23 cellular contexts compared by ENCODE assay signal in the genomic region with DNA sequence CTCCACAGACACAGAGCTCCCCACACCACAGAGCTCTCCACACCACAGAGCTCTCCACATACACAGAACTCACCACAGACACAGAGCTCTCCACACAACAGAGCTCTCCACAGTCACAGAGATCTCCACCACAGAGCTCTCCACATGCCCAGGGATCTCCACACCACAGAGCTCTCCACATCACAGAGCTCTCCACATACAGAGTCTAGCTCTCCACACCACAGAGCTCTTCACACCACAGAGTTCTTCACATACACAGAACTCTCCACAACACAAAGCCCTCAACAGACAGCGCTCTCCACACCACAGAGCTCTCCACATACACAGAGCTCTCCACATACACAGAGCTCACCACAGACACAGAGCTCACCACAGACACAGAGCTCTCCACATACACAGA. TPM values are rescaled to one million over a fixed set of nuclear protein-coding genes. Genes with fewer than 3 reads are reported as not detected.
DNase-seq lines count a peak whose midpoint lies in the region; ATAC-seq and TF ChIP-seq lines count a peak whose summit lies in the region.
"Had no signal": no experiment of that assay in that cellular context is flagged by ENCODE, and none has a peak within 500 bp of the region (broad histone marks: within the 10 kb centered on the region; RNA-seq: fewer than 3 reads in every experiment).

No MANE protein-coding gene starts in this region.

- peaks cover 37% of the 10 kb centered on the region for H3K27me3 Mint-ChIP-seq in activated CD4-positive, alpha-beta T cell treated with anti-CD3 and anti-CD28 coated beads, Interleukin-2, amount 10 ng/mL, durations not matched to agents 7 days and 5 days
- H3K27me3 Mint-ChIP-seq in neural progenitor cell (ENCODE audit: insufficient read depth, low read depth), result peaks cover 25% of the 10 kb centered on the region

- H3K27ac ChIP-seq in colonic mucosa (no peak overlapping the region), neural progenitor cell (no peak overlapping the region)
- H3K27ac ChIP-seq: foreskin keratinocyte, left ventricle myocardium inferior, SJSA1 had no signal

- H3K4me3 Mint-ChIP-seq in activated CD4-positive, alpha-beta T cell treated with anti-CD3 and anti-CD28 coated beads, Interleukin-2, amount 10 ng/mL, durations not matched to agents 7 days and 5 days, result no peak overlapping the region
- H3K4me3 Mint-ChIP-seq in neural progenitor cell, result no peak overlapping the region
- H3K4me3 Mint-ChIP-seq: HFFc6 had no signal

- H3K4me1 Mint-ChIP-seq in activated CD4-positive, alpha-beta T cell treated with anti-CD3 and anti-CD28 coated beads, Interleukin-2, amount 10 ng/mL, durations not matched to agents 7 days and 5 days, result peaks cover 50% of the 10 kb centered on the region
- peaks cover 27% of the 10 kb centered on the region for H3K4me1 Mint-ChIP-seq in neural progenitor cell

- no peak overlapping the region for H3K4me2 ChIP-seq in neural progenitor cell
- H3K4me2 ChIP-seq: smooth muscle cell had no signal

- H2AFZ ChIP-seq in neural progenitor cell (replicated peaks), result no peak overlapping the region

- H3K9ac ChIP-seq in colonic mucosa (ENCODE audit: low read depth in 2 of 2, low read length in 2 of 2) (no peak overlapping the region), neural progenitor cell (no peak overlapping the region)

- intact Hi-C loops in colonic mucosa (cut with DNase I), result no loop called here

- no peaks in the 10 kb centered on the region for H3K9me3 ChIP-seq in colonic mucosa
- H3K9me3 ChIP-seq in neural progenitor cell (ENCODE audit: low read depth), result no peaks in the 10 kb centered on the region
- H3K9me3 ChIP-seq: left ventricle myocardium inferior, SJSA1 had no signal

- H3K27me3 ChIP-seq in colonic mucosa (no peaks in the 10 kb centered on the region), neural progenitor cell (peaks cover 21% of the 10 kb centered on the region)
- H3K27me3 ChIP-seq: SJSA1 had no signal

- H3K4me3 ChIP-seq in colonic mucosa (no peak overlapping the region), neural progenitor cell (no peak overlapping the region)
- H3K4me3 ChIP-seq: left ventricle myocardium inferior, SJSA1, smooth muscle cell had no signal

- H4K20me1 ChIP-seq in neural progenitor cell (ENCODE audit: low read depth), result peaks cover 10% of the 10 kb centered on the region

- POLR2A ChIA-PET in activated CD4-positive, alpha-beta T cell treated with anti-CD3 and anti-CD28 coated beads, Interleukin-2, amount 10 ng/mL, durations not matched to agents 7 days and 5 days (lab: Charles Lee), result no interaction called here

- no peaks in the 10 kb centered on the region for H3K79me2 ChIP-seq in neural progenitor cell (ENCODE audit: low read depth)

- H3K36me3 Mint-ChIP-seq in activated CD4-positive, alpha-beta T cell treated with anti-CD3 and anti-CD28 coated beads, Interleukin-2, amount 10 ng/mL, durations not matched to agents 7 days and 5 days (ENCODE audit: low read depth), result no peaks in the 10 kb centered on the region
- no peaks in the 10 kb centered on the region for H3K36me3 Mint-ChIP-seq in neural progenitor cell
- H3K36me3 Mint-ChIP-seq: activated naive CD4-positive, alpha-beta T cell treated with anti-CD3 and anti-CD28 coated beads, Interleukin-2, amount 50 U/mL, for 72 hours had no signal

- H3K27ac Mint-ChIP-seq in activated CD4-positive, alpha-beta T cell treated with anti-CD3 and anti-CD28 coated beads, Interleukin-2, amount 10 ng/mL, durations not matched to agents 7 days and 5 days, result peak overlapping the region; percentile 38
- H3K27ac Mint-ChIP-seq in neural progenitor cell, result peak overlapping the region; percentile 0
- H3K27ac Mint-ChIP-seq: activated naive CD4-positive, alpha-beta T cell treated with anti-CD3 and anti-CD28 coated beads, Interleukin-2, amount 50 U/mL, for 72 hours; HFFc6 had no signal

- peaks cover 23% of the 10 kb centered on the region for H3F3A ChIP-seq in neural progenitor cell (ENCODE audit: low read depth)

- no peak for ATAC-seq in HG02759 (IDR thresholded peaks at IDR 0.05; ENCODE audit: unreplicated experiment)
- ATAC-seq: foreskin keratinocyte had no signal

- TF ChIP-seq CTCF in colonic mucosa (IDR thresholded peaks at IDR 0.05) (no peak), neural progenitor cell (IDR thresholded peaks at IDR 0.05) (no peak)

- peaks cover 10% of the 10 kb centered on the region for H3K9me3 Mint-ChIP-seq in activated CD4-positive, alpha-beta T cell treated with anti-CD3 and anti-CD28 coated beads, Interleukin-2, amount 10 ng/mL, durations not matched to agents 7 days and 5 days
- peaks cover 2% of the 10 kb centered on the region for H3K9me3 Mint-ChIP-seq in neural progenitor cell
- H3K9me3 Mint-ChIP-seq: activated naive CD4-positive, alpha-beta T cell treated with anti-CD3 and anti-CD28 coated beads, Interleukin-2, amount 50 U/mL, for 72 hours; HFFc6 had no signal

- peaks cover 3% of the 10 kb centered on the region for H3K4me1 ChIP-seq in colonic mucosa
- H3K4me1 ChIP-seq in neural progenitor cell, result peaks cover 24% of the 10 kb centered on the region
- H3K4me1 ChIP-seq: foreskin keratinocyte, SJSA1 had no signal

- H3K36me3 ChIP-seq in colonic mucosa (no peaks in the 10 kb centered on the region), neural progenitor cell (no peaks in the 10 kb centered on the region)
- H3K36me3 ChIP-seq: left ventricle myocardium inferior, SJSA1 had no signal

- DNase-seq in activated CD4-positive, alpha-beta T cell treated with anti-CD3 and anti-CD28 coated beads, Interleukin-2, amount 10 ng/mL, durations not matched to agents 7 days and 5 days, result no peak
- DNase-seq in activated CD4-positive, alpha-beta T cell treated with anti-CD3 and anti-CD28 coated beads for 1 hour, result no peak
- DNase-seq in Daoy (ENCODE audit: low read depth) (peak; percentile 0), colonic mucosa (peak; percentile 5), neural progenitor cell (ENCODE audit: low spot score) (no peak), NCI-H748 treated with DMSO at 0.1 percent for 48 hours (lab: John Stamatoyannopoulos, UW) (no peak), kidney tubule cell (ENCODE audit: low spot score) (no peak)
- DNase-seq: 8988T; activated CD4-positive, alpha-beta T cell treated with anti-CD3 and anti-CD28 coated beads for 48 hours; DMS79 treated with DMSO at 0.1 percent for 48 hours; effector CD4-positive, alpha-beta T cell; erythroblast; foreskin keratinocyte; HFFc6; left ventricle myocardium inferior; NCI-H1092; NCI-H2029 treated with DMSO at 0.1 percent for 48 hours; nucleus accumbens; stimulated activated CD4-positive, alpha-beta T cell treated with anti-CD3 and anti-CD28 coated beads, Interleukin-2, amount 100 ng/mL, for 48 hours had no signal

- CTCF ChIA-PET in activated CD4-positive, alpha-beta T cell treated with anti-CD3 and anti-CD28 coated beads, Interleukin-2, amount 10 ng/mL, durations not matched to agents 7 days and 5 days (lab: Charles Lee), result interaction anchor here (0.7 to 6.4 kb wide), 4 partner anchors 8 to 581 kb away, joined by 3 to 38 read pairs (median 20); no protein-coding TSS in a partner anchor

RNA-seq across cellular contexts. Expression of gene ERMARD, which starts 55.3 kb away (rescaled TPM):
- 10 to 100 TPM; 28.1 to 35.6 TPM for total RNA-seq in activated CD4-positive, alpha-beta T cell treated with anti-CD3 and anti-CD28 coated beads, Interleukin-2, amount 10 ng/mL, durations not matched to agents 7 days and 5 days
- 31.1 and 66.1 TPM in 2 replicates for total RNA-seq in Daoy (2014; rRNA removed; shearing (Covaris generic))
- total RNA-seq in colonic mucosa, result 10 to 100 TPM; 14.2 to 15.7 TPM
- 23.9 and 31.4 TPM in 2 replicates for total RNA-seq in neural progenitor cell (ENCODE audit: low replicate concordance)

RNA-seq across cellular contexts. Expression of gene DYNLT2, which starts 55.3 kb away (rescaled TPM):
- total RNA-seq in activated CD4-positive, alpha-beta T cell treated with anti-CD3 and anti-CD28 coated beads, Interleukin-2, amount 10 ng/mL, durations not matched to agents 7 days and 5 days, result 1 to 10 TPM; 2.2 to 2.5 TPM
- 1.8 and 2.3 TPM in 2 replicates for total RNA-seq in Daoy (2014; rRNA removed; shearing (Covaris generic))
- total RNA-seq in colonic mucosa, result 1 to 10 TPM; 1.4 to 2.2 TPM
- 3.3 and 4.7 TPM in 2 replicates for total RNA-seq in neural progenitor cell (ENCODE audit: low replicate concordance)

Comparison
In these comparisons a context has a peak if more than half of its experiments do, and no peak if none do; other contexts are left out.
1. DNase-seq: peak in Daoy (single experiment) and colonic mucosa (single experiment); none in activated CD4-positive, alpha-beta T cell treated with anti-CD3 and anti-CD28 coated beads, Interleukin-2, amount 10 ng/mL, durations not matched to agents 7 days and 5 days (single experiment), activated CD4-positive, alpha-beta T cell treated with anti-CD3 and anti-CD28 coated beads for 1 hour (single experiment), neural progenitor cell (single experiment), NCI-H748 treated with DMSO at 0.1 percent for 48 hours (single experiment) and kidney tubule cell (single experiment).